ENCODE assay signal across 25 cellular contexts in genomic region chr5:154834045-154834444, GRCh38. TPM values are rescaled to one million over a fixed set of nuclear protein-coding genes. Genes with fewer than 3 reads are reported as not detected.
DNase-seq lines count a peak whose midpoint lies in the region; ATAC-seq and TF ChIP-seq lines count a peak whose summit lies in the region.
"Had no signal": no experiment of that assay in that cellular context is flagged by ENCODE, and none has a peak within 500 bp of the region (broad histone marks: within the 10 kb centered on the region; RNA-seq: fewer than 3 reads in every experiment).

No MANE protein-coding gene starts in this region.

- CTCF ChIA-PET in MCF 10A (lab: Yijun Ruan, JAX): interaction anchor here (0.7 to 2.9 kb wide), 5 partner anchors 9 to 762 kb away, joined by 3 to 21 read pairs (median 4); no protein-coding TSS in a partner anchor
- CTCF ChIA-PET in mammary epithelial cell (lab: Charles Lee; ENCODE audit: low non-redundant PET): no interaction called here

- DNase-seq in MCF 10A (ENCODE audit: unreplicated experiment) (no peak), mammary epithelial cell (no peak), ascending aorta (ENCODE audit: low spot score in 2 of 2) (no peak), tibial artery (no peak), HK-2 (ENCODE audit: unreplicated experiment) (no peak), SK-N-DZ (ENCODE audit: low spot score) (no peak)
- DNase-seq: activated CD4-positive, CD25-positive, alpha-beta regulatory T cell treated with anti-CD3 and anti-CD28 coated beads, Interleukin-2, amount 50 U/mL, for 72 hours; activated CD8-positive, alpha-beta T cell treated with anti-CD3 and anti-CD28 coated beads for 36 hours; activated effector memory CD4-positive, alpha-beta T cell treated with Interleukin-2 at 50 U/mL for 16 hours; BE2C; Caco-2; central memory CD4-positive, alpha-beta T cell; dermis blood vessel endothelial cell; KBM-7; MG63; NCI-H2081; retina; SJCRH30; spleen; upper lobe of left lung had no signal

- ATAC-seq in HG02852 (IDR thresholded peaks at IDR 0.05; ENCODE audit: unreplicated experiment): no peak
- ATAC-seq: activated CD8-positive, alpha-beta T cell treated with anti-CD3 and anti-CD28 coated beads for 36 hours had no signal

- H3K4me3 ChIP-seq in mammary epithelial cell (replicated peaks in 1 of 3; ENCODE audit: insufficient read depth in 1 of 3, low read depth in 2 of 3, low read length in 3 of 3): no peak overlapping the region
- no peak overlapping the region for H3K4me3 ChIP-seq in ascending aorta
- peak overlapping the region; percentile 34 to 83 (median 81) for H3K4me3 ChIP-seq in liver (ENCODE audit: low read depth in 1 of 3, low read length in 3 of 3)
- peak overlapping the region in 1 of 2 donors; percentile 26 for H3K4me3 ChIP-seq in tibial artery
- H3K4me3 ChIP-seq: HAP-1, MG63, SJCRH30, spleen had no signal

- intact Hi-C loops in MCF 10A (cut with micrococcal nuclease): no loop called here
- intact Hi-C loops in mammary epithelial cell (cut with micrococcal nuclease): no loop called here
- intact Hi-C loops in ascending aorta (cut with DNase I): loop anchor here (2.0 kb wide), 1 partner anchor 79 kb away; the partner anchor contains the start of gene LARP1
- intact Hi-C loops in tibial artery (cut with DNase I; ENCODE audit: low total_unique reads): no loop called here

- H3K79me2 ChIP-seq in mammary epithelial cell (ENCODE audit: insufficient read depth, low read length): no peaks in the 10 kb centered on the region

- TF ChIP-seq RAD21 in liver (IDR thresholded peaks at IDR 0.05): peak; percentile 27 to 32

- no peaks in the 10 kb centered on the region for H3K27me3 Mint-ChIP-seq in MCF 10A (ENCODE audit: insufficient read depth, unreplicated experiment)
- H3K27me3 Mint-ChIP-seq: activated CD8-positive, alpha-beta T cell treated with anti-CD3 and anti-CD28 coated beads for 36 hours had no signal

- TF ChIP-seq CTCF in MCF 10A (IDR thresholded peaks at IDR 0.05; ENCODE audit: unreplicated experiment): no peak
- TF ChIP-seq CTCF in mammary epithelial cell (conservative IDR thresholded peaks at IDR 0.05 in 1 of 2, IDR thresholded peaks at IDR 0.05 in 1 of 2; ENCODE audit: extremely low read depth in 1 of 2, insufficient read depth in 1 of 2, low read depth in 1 of 2, low read length in 2 of 2): no peak
- no peak for TF ChIP-seq CTCF in ascending aorta (IDR thresholded peaks at IDR 0.05)
- no peak for TF ChIP-seq CTCF in liver (IDR thresholded peaks at IDR 0.05; ENCODE audit: low read depth, low read length, missing input control)
- no peak for TF ChIP-seq CTCF in tibial artery (IDR thresholded peaks at IDR 0.05)

- peaks cover 32% of the 10 kb centered on the region for H3K4me1 Mint-ChIP-seq in MCF 10A (ENCODE audit: insufficient read depth, unreplicated experiment)

- H3K4me3 Mint-ChIP-seq in MCF 10A (ENCODE audit: unreplicated experiment): no peak overlapping the region
- H3K4me3 Mint-ChIP-seq: activated CD8-positive, alpha-beta T cell treated with anti-CD3 and anti-CD28 coated beads for 36 hours; nephron had no signal

- H3K27ac ChIP-seq in mammary epithelial cell (ENCODE audit: insufficient read depth, low read depth, low read length): no peak overlapping the region
- peak overlapping the region; percentile 66 to 75 for H3K27ac ChIP-seq in ascending aorta
- peak overlapping the region; percentile 86 to 94 for H3K27ac ChIP-seq in liver (ENCODE audit: low read depth in 1 of 2, low read length in 2 of 2)
- peak overlapping the region; percentile 74 to 79 for H3K27ac ChIP-seq in tibial artery
- H3K27ac ChIP-seq: SJCRH30 had no signal

- H3K4me1 ChIP-seq in mammary epithelial cell (ENCODE audit: insufficient read depth, low read length) (peaks cover 39% of the 10 kb centered on the region), ascending aorta (peaks cover 0 to 13% of the 10 kb centered on the region in 2 donors), liver (ENCODE audit: control insufficient read depth in 4 of 4, insufficient read depth in 4 of 4, low read length in 3 of 4) (peaks cover 17 to 34% (median 22%) of the 10 kb centered on the region in 4 donors), tibial artery (peaks cover 0 to 22% (median 13%) of the 10 kb centered on the region in 4 donors)
- H3K4me1 ChIP-seq: HAP-1 had no signal

- POLR2A ChIA-PET in MCF 10A (lab: Yijun Ruan, JAX): interaction anchor here (0.7 to 3.8 kb wide), 7 partner anchors 9 to 859 kb away, joined by 3 to 37 read pairs (median 6); partner anchors contain the start of genes CNOT8 and FAXDC2

- H4K20me1 ChIP-seq in mammary epithelial cell (ENCODE audit: insufficient read depth, low read length): no peaks in the 10 kb centered on the region

- peak overlapping the region; percentile 52 for H3K27ac Mint-ChIP-seq in MCF 10A (ENCODE audit: low read depth, unreplicated experiment)
- H3K27ac Mint-ChIP-seq: activated CD8-positive, alpha-beta T cell treated with anti-CD3 and anti-CD28 coated beads for 36 hours had no signal

- H3K36me3 ChIP-seq in mammary epithelial cell (ENCODE audit: insufficient read depth, low read length) (peaks cover 2% of the 10 kb centered on the region), ascending aorta (peaks cover 12 to 29% of the 10 kb centered on the region in 2 donors), liver (ENCODE audit: control insufficient read depth in 4 of 4, insufficient read depth in 3 of 4, low read depth in 1 of 4, low read length in 3 of 4) (peaks cover 3 to 19% (median 17%) of the 10 kb centered on the region in 4 donors), tibial artery (peaks cover 37 to 54% (median 38%) of the 10 kb centered on the region in 3 donors)
- H3K36me3 ChIP-seq: SJCRH30 had no signal

- H3K9me3 ChIP-seq in mammary epithelial cell (replicated peaks; ENCODE audit: insufficient read depth, low read length) (no peaks in the 10 kb centered on the region), ascending aorta (no peaks in the 10 kb centered on the region), liver (ENCODE audit: control insufficient read depth in 4 of 4, low read length in 3 of 4) (no peaks in the 10 kb centered on the region), tibial artery (no peaks in the 10 kb centered on the region)
- H3K9me3 ChIP-seq: BE2C, Caco-2, HAP-1, MG63, SJCRH30, spleen, upper lobe of left lung had no signal

- WGBS in mammary epithelial cell (ENCODE audit: low coverage, missing lambda C conversion rate): 100% methylated on average over 1 of the region's 1 CpG
- WGBS in liver: 41% methylated on average over 1 of the region's 1 CpG

- dilution Hi-C loops in mammary epithelial cell (cut with HindIII; ENCODE audit: low sequenced_read_pairs): no loop called here

- in situ Hi-C loops in mammary epithelial cell (cut with MboI; ENCODE audit: low sequenced_read_pairs in 2 of 2): no loop called here

- H3K4me2 ChIP-seq in mammary epithelial cell (ENCODE audit: insufficient read depth, low read depth, low read length): no peak overlapping the region

- H3K9ac ChIP-seq in mammary epithelial cell (ENCODE audit: insufficient read depth, low read length): no peak overlapping the region
- H3K9ac ChIP-seq in liver (ENCODE audit: low read depth in 1 of 2, low read length in 2 of 2): peak overlapping the region in 1 of 2 donors; percentile 88

- H3K9me3 Mint-ChIP-seq in MCF 10A (ENCODE audit: unreplicated experiment): no peaks in the 10 kb centered on the region
- H3K9me3 Mint-ChIP-seq: activated CD8-positive, alpha-beta T cell treated with anti-CD3 and anti-CD28 coated beads for 36 hours; nephron had no signal

- H3K27me3 ChIP-seq in mammary epithelial cell (ENCODE audit: insufficient read depth, low read length): no peaks in the 10 kb centered on the region
- H3K27me3 ChIP-seq in ascending aorta: no peaks in the 10 kb centered on the region
- H3K27me3 ChIP-seq in liver (ENCODE audit: control insufficient read depth in 4 of 4, insufficient read depth in 4 of 4, low read length in 3 of 4): no peaks in the 10 kb centered on the region
- no peaks in the 10 kb centered on the region for H3K27me3 ChIP-seq in tibial artery
- H3K27me3 ChIP-seq: BE2C, MG63, SJCRH30, spleen, upper lobe of left lung had no signal

- BruUV-seq in MCF 10A (replicated peaks; lab: Mats Ljungman, UMichigan): no TSS peak
- BruUV-seq in mammary epithelial cell (replicated peaks; lab: Mats Ljungman, UMichigan): no TSS peak

- H2AFZ ChIP-seq in mammary epithelial cell (ENCODE audit: low read depth, low read length): no peak overlapping the region

- peaks cover 58% of the 10 kb centered on the region for H3K36me3 Mint-ChIP-seq in MCF 10A (ENCODE audit: insufficient read depth, unreplicated experiment)

TF ChIP-seq in liver, 16 proteins besides CTCF, POLR2A, EP300 and RAD21 (continues in another document):
- TF ChIP-seq ZBTB33 (IDR thresholded peaks at IDR 0.05) (peak; percentile 29), HNF4G (IDR thresholded peaks at IDR 0.05) (peak; percentile 41)

RNA-seq across cellular contexts. Expression of gene FAXDC2, which starts 16.4 kb away (rescaled TPM):
- total RNA-seq in MCF 10A (2022) (0.79 and 2.1 TPM in 2 replicates), mammary epithelial cell (1 to 10 TPM in 1 of 2 donors, under 1 TPM in 1; 0.64 to 2.5 TPM), ascending aorta (25.3 TPM), liver (100 to 1,000 TPM in 1 of 2 donors, 10 to 100 TPM in 1; 73.0 to 110 TPM)
- polyA plus RNA-seq in mammary epithelial cell (1.4 TPM), liver (10 to 100 TPM; 27.5 to 56.1 TPM)
- not detected for polyA minus RNA-seq in mammary epithelial cell
- polyA plus RNA-seq in SK-N-DZ (2014; cell fraction: cytosol; rRNA removed): 6.4 and 9.5 TPM in 2 replicates
- 6.4 and 9.0 TPM in 2 replicates for polyA plus RNA-seq in SK-N-DZ (2014; cell fraction: nucleus; rRNA removed)
- total RNA-seq: activated CD8-positive, alpha-beta T cell treated with anti-CD3 and anti-CD28 coated beads for 36 hours; NCI-H460 had no signal

RNA-seq across cellular contexts. Expression of gene CNOT8, which starts 24.4 kb away (rescaled TPM):
- total RNA-seq in MCF 10A (2022) (52.3 and 60.5 TPM in 2 replicates), mammary epithelial cell (10 to 100 TPM; 32.3 to 39.0 TPM), ascending aorta (32.1 TPM), liver (10 to 100 TPM; 28.9 to 38.9 TPM)
- polyA plus RNA-seq in mammary epithelial cell (35.6 TPM), liver (10 to 100 TPM; 12.6 to 12.7 TPM)
- polyA minus RNA-seq in mammary epithelial cell: 28.7 TPM
- polyA plus RNA-seq in SK-N-DZ (2014; cell fraction: cytosol; rRNA removed): 108 and 151 TPM in 2 replicates
- 59.7 and 74.1 TPM in 2 replicates for polyA plus RNA-seq in SK-N-DZ (2014; cell fraction: nucleus; rRNA removed)

Comparison
In these comparisons a context has a peak if more than half of its experiments do, and no peak if none do; other contexts are left out.
1. H3K4me3 ChIP-seq: peak in liver (3 of 3); none in mammary epithelial cell (0 of 3) and ascending aorta (0 of 2).